ENCODE assay signal across 1 cellular context in genomic region chr3:12719541-12719940, GRCh38.
TF ChIP-seq lines count a peak whose summit lies in the region.

No MANE protein-coding gene starts in this region.

TF ChIP-seq in IMR-90, 13 proteins besides CTCF, POLR2A, EP300 and RAD21 (continued from another document):
- TF ChIP-seq USF2 (IDR thresholded peaks at IDR 0.05; ENCODE audit: low read depth, low read length) (no peak), BHLHE40 (IDR thresholded peaks at IDR 0.05; ENCODE audit: low read depth, low read length) (no peak), ELK1 (IDR thresholded peaks at IDR 0.05; ENCODE audit: borderline replicate concordance, low read depth, low read length) (no peak), MXI1 (IDR thresholded peaks at IDR 0.05; ENCODE audit: borderline replicate concordance, low read depth, low read length) (no peak), CEBPB (IDR thresholded peaks at IDR 0.05; ENCODE audit: low read depth, low read length) (no peak)
